Comparison of ENCODE assay signal across 8 cellular contexts in genomic region chr1:227563319-227564201, GRCh38. TPM values are rescaled to one million over a fixed set of nuclear protein-coding genes. Genes with fewer than 3 reads are reported as not detected.
A peak's percentile ranks its signal among the peaks of the same experiment; 100 is the strongest.
DNase-seq lines count a peak whose midpoint lies in the region; TF ChIP-seq lines count a peak whose summit lies in the region.

Gene ZNF678, plus strand, starts transcription at chr1:227563556. Its CDS starts 87,436 bp downstream, at chr1:227650992.

- peaks cover 12% of the 10 kb centered on the region for H3K27me3 Mint-ChIP-seq in nephron progenitor cell (ENCODE audit: low read depth, poor library complexity)
- peaks cover 26% of the 10 kb centered on the region for H3K27me3 Mint-ChIP-seq in stimulated activated naive CD8-positive, alpha-beta T cell treated with anti-CD3 and anti-CD28 coated beads, Interleukin-15, Interleukin-2, amounts not matched to agents 100 ng/mL and 50 ng/mL, for 24 hours

- H3K27me3 ChIP-seq in HAP-1 (ENCODE audit: low read depth) (no peaks in the 10 kb centered on the region), MG63 (no peaks in the 10 kb centered on the region)

- H3K4me3 ChIP-seq in HAP-1 (peak within 1 kb of the TSS; percentile 61), MG63 (peak within 1 kb of the TSS; percentile 90), fibroblast of villous mesenchyme (ENCODE audit: low read depth, low read length) (peak within 1 kb of the TSS; percentile 87)

- H3K36me3 ChIP-seq in ES-I3 (ENCODE audit: insufficient read depth, low read length) (no peaks in the 10 kb centered on the region; the same call in 1 of the 2 replicates), HAP-1 (replicated peaks) (peaks cover 5% of the 10 kb centered on the region; the same call in 1 of the 2 replicates), MG63 (peaks cover 18% of the 10 kb centered on the region)

- peak; percentile 83 to 96 for DNase-seq in HAP-1 (ENCODE audit: low spot score in 2 of 2)
- DNase-seq in MG63, result peak; percentile 96
- DNase-seq in SHP77 (lab: John Stamatoyannopoulos, UW), result peak; percentile 93 to 95
- DNase-seq in activated gamma-delta T cell (lab: John Stamatoyannopoulos, UW), result peak; percentile 63
- DNase-seq in fibroblast of villous mesenchyme (ENCODE audit: low read depth), result peak; percentile 95
- peak; percentile 88 for DNase-seq in nephron progenitor cell

- peaks cover 72% of the 10 kb centered on the region for H3K36me3 Mint-ChIP-seq in nephron progenitor cell (ENCODE audit: low read depth)
- H3K36me3 Mint-ChIP-seq in stimulated activated naive CD8-positive, alpha-beta T cell treated with anti-CD3 and anti-CD28 coated beads, Interleukin-15, Interleukin-2, amounts not matched to agents 100 ng/mL and 50 ng/mL, for 24 hours (ENCODE audit: low read depth), result peaks cover 27% of the 10 kb centered on the region

- H3K4me1 ChIP-seq in ES-I3 (ENCODE audit: insufficient read depth, low read length) (no peaks in the 10 kb centered on the region), HAP-1 (peaks cover 5% of the 10 kb centered on the region; the same call in 1 of the 2 replicates)

- H3K27ac Mint-ChIP-seq in nephron progenitor cell, result peak within 1 kb of the TSS; percentile 100
- H3K27ac Mint-ChIP-seq in stimulated activated naive CD8-positive, alpha-beta T cell treated with anti-CD3 and anti-CD28 coated beads, Interleukin-15, Interleukin-2, amounts not matched to agents 100 ng/mL and 50 ng/mL, for 24 hours, result peak within 1 kb of the TSS; percentile 87

- H3K9ac ChIP-seq in ES-I3 (ENCODE audit: low read depth, low read length), result peak within 1 kb of the TSS; percentile 95

- peaks cover 83% of the 10 kb centered on the region for H3K9me3 Mint-ChIP-seq in nephron progenitor cell
- H3K9me3 Mint-ChIP-seq in stimulated activated naive CD8-positive, alpha-beta T cell treated with anti-CD3 and anti-CD28 coated beads, Interleukin-15, Interleukin-2, amounts not matched to agents 100 ng/mL and 50 ng/mL, for 24 hours, result peaks cover 12% of the 10 kb centered on the region

- in situ Hi-C loops in HAP-1 (cut with MboI; ENCODE audit: low sequenced_read_pairs), result no loop called here

- H3K4me1 Mint-ChIP-seq in nephron progenitor cell, result peaks cover 26% of the 10 kb centered on the region
- peaks cover 38% of the 10 kb centered on the region for H3K4me1 Mint-ChIP-seq in stimulated activated naive CD8-positive, alpha-beta T cell treated with anti-CD3 and anti-CD28 coated beads, Interleukin-15, Interleukin-2, amounts not matched to agents 100 ng/mL and 50 ng/mL, for 24 hours (ENCODE audit: low read depth)

- TF ChIP-seq CTCF in fibroblast of villous mesenchyme (IDR thresholded peaks at IDR 0.05; ENCODE audit: insufficient read depth, low read depth, low read length) (no peak), nephron progenitor cell (IDR thresholded peaks at IDR 0.05) (no peak)

- peak within 1 kb of the TSS; percentile 97 for H3K4me3 Mint-ChIP-seq in nephron progenitor cell
- peak within 1 kb of the TSS; percentile 91 for H3K4me3 Mint-ChIP-seq in stimulated activated naive CD8-positive, alpha-beta T cell treated with anti-CD3 and anti-CD28 coated beads, Interleukin-15, Interleukin-2, amounts not matched to agents 100 ng/mL and 50 ng/mL, for 24 hours

- H3K9me3 ChIP-seq in ES-I3 (ENCODE audit: control insufficient read depth, insufficient read depth, low read length), result no peaks in the 10 kb centered on the region
- peaks cover 2% of the 10 kb centered on the region; the same call in 1 of the 2 replicates for H3K9me3 ChIP-seq in HAP-1
- H3K9me3 ChIP-seq in MG63, result peaks cover 3% of the 10 kb centered on the region; the same call in 1 of the 2 replicates

RNA-seq across cellular contexts. Expression of gene ZNF678, which starts in this region (rescaled TPM):
- total RNA-seq in MG63 (2014; rRNA removed; shearing (Covaris generic); ENCODE audit: low replicate concordance), result 0.79 and 2.1 TPM in 2 replicates
- 4.2 and 5.2 TPM in 2 replicates for total RNA-seq in fibroblast of villous mesenchyme

Comparison
In these comparisons a context has a peak if more than half of its experiments do, and no peak if none do; other contexts are left out.
1. Peak in every context shown above with its lines: DNase-seq and H3K4me3 ChIP-seq.